ENCODE assay signal across 1 cellular context in the genomic region with DNA sequence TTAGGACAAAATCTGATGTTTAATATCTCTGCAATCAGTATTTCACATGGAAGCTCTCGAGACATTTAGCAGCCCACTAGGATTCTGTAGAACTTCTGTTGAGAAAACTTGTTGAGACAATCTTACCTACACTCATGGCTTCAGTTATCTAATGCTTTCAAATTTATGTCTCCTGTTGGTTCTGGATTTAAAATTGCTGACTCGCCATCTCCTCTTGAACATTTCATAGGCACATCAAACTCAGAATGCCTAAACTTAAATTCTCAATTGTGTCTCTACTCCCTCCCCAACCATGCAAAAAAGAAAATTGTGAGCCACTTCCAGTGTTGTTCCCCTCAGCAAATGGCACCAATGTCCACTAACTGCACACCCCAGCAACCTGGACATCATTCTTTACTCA.
A peak's percentile ranks its signal among the peaks of the same experiment; 100 is the strongest.
TF ChIP-seq lines count a peak whose summit lies in the region.

No MANE protein-coding gene starts in this region.

TF ChIP-seq in K562, 482 proteins besides CTCF, POLR2A, EP300 and RAD21:
- TF ChIP-seq ZC3H4 (CRISPR knock-in tag; IDR thresholded peaks at IDR 0.05; ENCODE audit: borderline replicate concordance) (no peak), MAFG (tag; conservative IDR thresholded peaks at IDR 0.05) (peak; percentile 57), SMAD3 (CRISPR knock-in tag; conservative IDR thresholded peaks at IDR 0.05) (no peak), DNMT1 (IDR thresholded peaks at IDR 0.05) (no peak), FOXA1 (IDR thresholded peaks at IDR 0.05; ENCODE audit: borderline replicate concordance) (no peak), ZNF316 (IDR thresholded peaks at IDR 0.05) (peak; percentile 76), NR2C2 (CRISPR knock-in tag; IDR thresholded peaks at IDR 0.05) (no peak), NR2C2 (tag; IDR thresholded peaks at IDR 0.05) (no peak), ZNF146 (CRISPR knock-in tag; IDR thresholded peaks at IDR 0.05; ENCODE audit: unreplicated experiment) (no peak), ZNF780A (CRISPR knock-in tag; IDR thresholded peaks at IDR 0.05) (no peak), PHF20 (IDR thresholded peaks at IDR 0.05; ENCODE audit: partially characterized antibody) (no peak), TGIF2 (CRISPR knock-in tag; IDR thresholded peaks at IDR 0.05) (no peak), KAT2B (IDR thresholded peaks at IDR 0.05; ENCODE audit: low read depth, low read length) (no peak), GATAD2B (IDR thresholded peaks at IDR 0.05; ENCODE audit: borderline replicate concordance) (no peak), FOXA3 (CRISPR knock-in tag; conservative IDR thresholded peaks at IDR 0.05 in 1 of 2, IDR thresholded peaks at IDR 0.05 in 1 of 2) (no peak), MAFK (IDR thresholded peaks at IDR 0.05; ENCODE audit: low read length) (peak; percentile 30; the same call in 1 of the 2 replicates), EWSR1 (IDR thresholded peaks at IDR 0.05; ENCODE audit: borderline replicate concordance, low read depth, partially characterized antibody) (no peak), CSDE1 (IDR thresholded peaks at IDR 0.05) (no peak), RBBP5 (IDR thresholded peaks at IDR 0.05; ENCODE audit: borderline replicate concordance, insufficient read depth, low read length, poor library complexity, severe bottlenecking) (no peak), CBX1 (IDR thresholded peaks at IDR 0.05; ENCODE audit: low read depth) (no peak), ZC3H8 (IDR thresholded peaks at IDR 0.05) (no peak), HDAC1 (IDR thresholded peaks at IDR 0.05) (no peak), MXI1 (IDR thresholded peaks at IDR 0.05; ENCODE audit: low read depth, low read length) (no peak), ZNF282 (CRISPR knock-in tag; IDR thresholded peaks at IDR 0.05) (no peak), FOXJ3 (CRISPR knock-in tag; IDR thresholded peaks at IDR 0.05) (no peak), C11orf30 (IDR thresholded peaks at IDR 0.05; ENCODE audit: low read depth) (peak; percentile 63; the same call in 1 of the 2 replicates), TAF9B (IDR thresholded peaks at IDR 0.05; ENCODE audit: partially characterized antibody) (no peak), CEBPG (CRISPR knock-in tag; IDR thresholded peaks at IDR 0.05) (no peak), CEBPG (tag; conservative IDR thresholded peaks at IDR 0.05 in 1 of 2, IDR thresholded peaks at IDR 0.05 in 1 of 2) (no peak), MAFF (IDR thresholded peaks at IDR 0.05; ENCODE audit: low read length) (peak; percentile 46; the same call in 1 of the 2 replicates), ZFP36 (IDR thresholded peaks at IDR 0.05; ENCODE audit: low read depth, low read length, partially characterized antibody) (no peak), CBX8 (IDR thresholded peaks at IDR 0.05; ENCODE audit: borderline replicate concordance, extremely low read depth, low read depth, low read length, poor library complexity, severe bottlenecking) (no peak), NUFIP1 (IDR thresholded peaks at IDR 0.05; ENCODE audit: partially characterized antibody) (no peak), ZNF766 (CRISPR knock-in tag; conservative IDR thresholded peaks at IDR 0.05) (no peak), ZC3H11A (IDR thresholded peaks at IDR 0.05; ENCODE audit: low read depth, low read length) (no peak), ZFP30 (CRISPR knock-in tag; IDR thresholded peaks at IDR 0.05; ENCODE audit: borderline replicate concordance) (no peak)
- TF ChIP-seq, protein P1, sequence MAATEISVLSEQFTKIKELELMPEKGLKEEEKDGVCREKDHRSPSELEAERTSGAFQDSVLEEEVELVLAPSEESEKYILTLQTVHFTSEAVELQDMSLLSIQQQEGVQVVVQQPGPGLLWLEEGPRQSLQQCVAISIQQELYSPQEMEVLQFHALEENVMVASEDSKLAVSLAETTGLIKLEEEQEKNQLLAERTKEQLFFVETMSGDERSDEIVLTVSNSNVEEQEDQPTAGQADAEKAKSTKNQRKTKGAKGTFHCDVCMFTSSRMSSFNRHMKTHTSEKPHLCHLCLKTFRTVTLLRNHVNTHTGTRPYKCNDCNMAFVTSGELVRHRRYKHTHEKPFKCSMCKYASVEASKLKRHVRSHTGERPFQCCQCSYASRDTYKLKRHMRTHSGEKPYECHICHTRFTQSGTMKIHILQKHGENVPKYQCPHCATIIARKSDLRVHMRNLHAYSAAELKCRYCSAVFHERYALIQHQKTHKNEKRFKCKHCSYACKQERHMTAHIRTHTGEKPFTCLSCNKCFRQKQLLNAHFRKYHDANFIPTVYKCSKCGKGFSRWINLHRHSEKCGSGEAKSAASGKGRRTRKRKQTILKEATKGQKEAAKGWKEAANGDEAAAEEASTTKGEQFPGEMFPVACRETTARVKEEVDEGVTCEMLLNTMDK (IDR thresholded peaks at IDR 0.05; ENCODE audit: borderline replicate concordance, insufficient read depth, low read depth, low read length, poor library complexity, severe bottlenecking): no peak
- TF ChIP-seq, protein P2, sequence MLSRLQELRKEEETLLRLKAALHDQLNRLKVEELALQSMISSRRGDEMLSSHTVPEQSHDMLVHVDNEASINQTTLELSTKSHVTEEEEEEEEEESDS (CRISPR knock-in tag; IDR thresholded peaks at IDR 0.05): no peak
- TF ChIP-seq, protein P3, sequence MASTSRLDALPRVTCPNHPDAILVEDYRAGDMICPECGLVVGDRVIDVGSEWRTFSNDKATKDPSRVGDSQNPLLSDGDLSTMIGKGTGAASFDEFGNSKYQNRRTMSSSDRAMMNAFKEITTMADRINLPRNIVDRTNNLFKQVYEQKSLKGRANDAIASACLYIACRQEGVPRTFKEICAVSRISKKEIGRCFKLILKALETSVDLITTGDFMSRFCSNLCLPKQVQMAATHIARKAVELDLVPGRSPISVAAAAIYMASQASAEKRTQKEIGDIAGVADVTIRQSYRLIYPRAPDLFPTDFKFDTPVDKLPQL (IDR thresholded peaks at IDR 0.05; ENCODE audit: extremely low read depth, insufficient read length): no peak
- TF ChIP-seq, protein P4, sequence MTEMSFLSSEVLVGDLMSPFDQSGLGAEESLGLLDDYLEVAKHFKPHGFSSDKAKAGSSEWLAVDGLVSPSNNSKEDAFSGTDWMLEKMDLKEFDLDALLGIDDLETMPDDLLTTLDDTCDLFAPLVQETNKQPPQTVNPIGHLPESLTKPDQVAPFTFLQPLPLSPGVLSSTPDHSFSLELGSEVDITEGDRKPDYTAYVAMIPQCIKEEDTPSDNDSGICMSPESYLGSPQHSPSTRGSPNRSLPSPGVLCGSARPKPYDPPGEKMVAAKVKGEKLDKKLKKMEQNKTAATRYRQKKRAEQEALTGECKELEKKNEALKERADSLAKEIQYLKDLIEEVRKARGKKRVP (CRISPR knock-in tag; IDR thresholded peaks at IDR 0.05): no peak
- TF ChIP-seq, protein P5, sequence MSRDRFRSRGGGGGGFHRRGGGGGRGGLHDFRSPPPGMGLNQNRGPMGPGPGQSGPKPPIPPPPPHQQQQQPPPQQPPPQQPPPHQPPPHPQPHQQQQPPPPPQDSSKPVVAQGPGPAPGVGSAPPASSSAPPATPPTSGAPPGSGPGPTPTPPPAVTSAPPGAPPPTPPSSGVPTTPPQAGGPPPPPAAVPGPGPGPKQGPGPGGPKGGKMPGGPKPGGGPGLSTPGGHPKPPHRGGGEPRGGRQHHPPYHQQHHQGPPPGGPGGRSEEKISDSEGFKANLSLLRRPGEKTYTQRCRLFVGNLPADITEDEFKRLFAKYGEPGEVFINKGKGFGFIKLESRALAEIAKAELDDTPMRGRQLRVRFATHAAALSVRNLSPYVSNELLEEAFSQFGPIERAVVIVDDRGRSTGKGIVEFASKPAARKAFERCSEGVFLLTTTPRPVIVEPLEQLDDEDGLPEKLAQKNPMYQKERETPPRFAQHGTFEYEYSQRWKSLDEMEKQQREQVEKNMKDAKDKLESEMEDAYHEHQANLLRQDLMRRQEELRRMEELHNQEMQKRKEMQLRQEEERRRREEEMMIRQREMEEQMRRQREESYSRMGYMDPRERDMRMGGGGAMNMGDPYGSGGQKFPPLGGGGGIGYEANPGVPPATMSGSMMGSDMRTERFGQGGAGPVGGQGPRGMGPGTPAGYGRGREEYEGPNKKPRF (IDR thresholded peaks at IDR 0.05; ENCODE audit: low read depth, low read length): no peak
- TF ChIP-seq, protein P6, sequence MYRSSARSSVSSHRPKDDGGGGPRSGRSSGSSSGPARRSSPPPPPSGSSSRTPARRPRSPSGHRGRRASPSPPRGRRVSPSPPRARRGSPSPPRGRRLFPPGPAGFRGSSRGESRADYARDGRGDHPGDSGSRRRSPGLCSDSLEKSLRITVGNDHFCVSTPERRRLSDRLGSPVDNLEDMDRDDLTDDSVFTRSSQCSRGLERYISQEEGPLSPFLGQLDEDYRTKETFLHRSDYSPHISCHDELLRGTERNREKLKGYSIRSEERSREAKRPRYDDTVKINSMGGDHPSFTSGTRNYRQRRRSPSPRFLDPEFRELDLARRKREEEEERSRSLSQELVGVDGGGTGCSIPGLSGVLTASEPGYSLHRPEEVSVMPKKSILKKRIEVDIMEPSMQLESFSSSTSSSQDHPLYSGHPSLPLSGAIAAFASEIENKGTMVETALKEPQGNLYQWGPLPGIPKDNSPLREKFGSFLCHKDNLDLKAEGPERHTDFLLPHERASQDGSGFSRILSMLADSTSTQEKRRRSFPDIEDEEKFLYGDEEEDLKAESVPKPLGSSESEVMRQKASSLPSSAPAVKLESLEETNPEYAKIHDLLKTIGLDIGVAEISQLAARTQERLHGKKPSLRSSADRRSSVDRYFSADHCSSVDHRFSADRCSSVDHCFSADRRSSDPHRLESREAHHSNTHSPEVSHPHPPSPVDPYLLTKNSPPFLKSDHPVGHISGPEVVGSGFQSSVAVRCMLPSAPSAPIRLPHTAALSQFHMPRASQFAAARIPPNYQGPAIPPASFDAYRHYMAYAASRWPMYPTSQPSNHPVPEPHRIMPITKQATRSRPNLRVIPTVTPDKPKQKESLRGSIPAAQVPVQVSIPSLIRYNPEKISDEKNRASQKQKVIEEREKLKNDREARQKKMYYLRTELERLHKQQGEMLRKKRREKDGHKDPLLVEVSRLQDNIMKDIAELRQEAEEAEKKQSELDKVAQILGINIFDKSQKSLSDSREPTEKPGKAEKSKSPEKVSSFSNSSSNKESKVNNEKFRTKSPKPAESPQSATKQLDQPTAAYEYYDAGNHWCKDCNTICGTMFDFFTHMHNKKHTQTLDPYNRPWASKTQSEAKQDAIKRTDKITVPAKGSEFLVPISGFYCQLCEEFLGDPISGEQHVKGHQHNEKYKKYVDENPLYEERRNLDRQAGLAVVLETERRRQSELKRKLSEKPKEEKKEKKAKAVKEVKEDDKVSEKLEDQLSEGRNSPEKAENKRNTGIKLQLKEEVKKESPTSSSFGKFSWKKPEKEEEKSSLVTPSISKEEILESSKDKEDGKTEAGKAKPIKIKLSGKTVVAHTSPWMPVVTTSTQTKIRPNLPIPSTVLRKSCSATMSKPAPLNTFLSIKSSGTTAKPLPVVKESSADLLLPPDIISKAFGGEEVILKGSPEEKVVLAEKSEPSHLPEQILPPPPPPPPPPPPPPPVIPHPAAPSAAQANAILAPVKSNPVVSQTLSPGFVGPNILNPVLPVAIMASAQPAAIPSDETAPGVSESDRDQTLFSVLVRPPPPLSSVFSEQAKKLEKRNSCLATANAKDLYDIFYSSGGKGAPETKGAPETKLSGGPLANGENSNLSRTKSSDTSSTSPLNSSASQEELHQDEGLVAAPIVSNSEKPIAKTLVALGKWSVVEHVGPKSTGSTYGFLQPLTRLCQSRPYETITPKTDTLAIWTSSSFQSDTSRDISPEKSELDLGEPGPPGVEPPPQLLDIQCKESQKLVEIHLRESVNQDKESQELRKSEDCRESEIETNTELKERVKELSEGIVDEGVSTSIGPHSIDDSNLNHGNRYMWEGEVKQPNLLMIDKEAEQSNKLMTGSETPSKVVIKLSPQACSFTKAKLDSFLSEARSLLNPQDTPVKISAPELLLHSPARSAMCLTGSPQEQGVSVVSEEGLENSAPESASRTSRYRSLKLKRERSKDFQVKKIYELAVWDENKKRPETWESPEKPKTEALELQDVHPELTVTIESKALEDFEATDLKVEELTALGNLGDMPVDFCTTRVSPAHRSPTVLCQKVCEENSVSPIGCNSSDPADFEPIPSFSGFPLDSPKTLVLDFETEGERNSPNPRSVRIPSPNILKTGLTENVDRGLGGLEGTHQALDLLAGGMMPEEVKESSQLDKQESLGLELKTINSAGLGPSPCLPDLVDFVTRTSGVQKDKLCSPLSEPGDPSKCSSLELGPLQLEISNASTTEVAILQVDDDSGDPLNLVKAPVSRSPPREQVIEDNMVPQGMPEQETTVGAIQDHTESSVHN (IDR thresholded peaks at IDR 0.05; ENCODE audit: borderline replicate concordance in 1 of 2, low read depth in 1 of 2): no peak
- TF ChIP-seq, protein P7, sequence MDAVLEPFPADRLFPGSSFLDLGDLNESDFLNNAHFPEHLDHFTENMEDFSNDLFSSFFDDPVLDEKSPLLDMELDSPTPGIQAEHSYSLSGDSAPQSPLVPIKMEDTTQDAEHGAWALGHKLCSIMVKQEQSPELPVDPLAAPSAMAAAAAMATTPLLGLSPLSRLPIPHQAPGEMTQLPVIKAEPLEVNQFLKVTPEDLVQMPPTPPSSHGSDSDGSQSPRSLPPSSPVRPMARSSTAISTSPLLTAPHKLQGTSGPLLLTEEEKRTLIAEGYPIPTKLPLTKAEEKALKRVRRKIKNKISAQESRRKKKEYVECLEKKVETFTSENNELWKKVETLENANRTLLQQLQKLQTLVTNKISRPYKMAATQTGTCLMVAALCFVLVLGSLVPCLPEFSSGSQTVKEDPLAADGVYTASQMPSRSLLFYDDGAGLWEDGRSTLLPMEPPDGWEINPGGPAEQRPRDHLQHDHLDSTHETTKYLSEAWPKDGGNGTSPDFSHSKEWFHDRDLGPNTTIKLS (IDR thresholded peaks at IDR 0.05; ENCODE audit: borderline replicate concordance, low read depth): no peak
